Comparison of ENCODE assay signal across 24 cellular contexts in genomic region chr4:118249890-118250289, GRCh38.
"Had no signal": no experiment of that assay in that cellular context is flagged by ENCODE, and none has a peak within 500 bp of the region (broad histone marks: within the 10 kb centered on the region; RNA-seq: fewer than 3 reads in every experiment).

No MANE protein-coding gene starts in this region.

- ATAC-seq: effector memory CD8-positive, alpha-beta T cell; esophagus mucosa; foreskin keratinocyte; gastrocnemius medialis; gastroesophageal sphincter; heart left ventricle; heart right ventricle had no signal

- H3K9me3 ChIP-seq: colonic mucosa, esophagus muscularis mucosa, esophagus squamous epithelium, gastrocnemius medialis, gastroesophageal sphincter had no signal

- H3K36me3 ChIP-seq: colonic mucosa, esophagus muscularis mucosa, esophagus squamous epithelium, gastrocnemius medialis, gastroesophageal sphincter, heart left ventricle, heart right ventricle had no signal

- H3K27me3 ChIP-seq: colonic mucosa, dorsolateral prefrontal cortex, esophagus muscularis mucosa, esophagus squamous epithelium, foreskin keratinocyte, gastrocnemius medialis, gastroesophageal sphincter, heart left ventricle had no signal

- DNase-seq: colonic mucosa; cortex of kidney; dermis blood vessel endothelial cell; dorsolateral prefrontal cortex; effector CD4-positive, alpha-beta T cell; effector CD8-positive, alpha-beta T cell; effector memory CD4-positive, alpha-beta T cell; effector memory CD8-positive, alpha-beta T cell; endodermal cell; erythroblast; esophagus squamous epithelium; foreskin fibroblast; foreskin keratinocyte; foreskin melanocyte; gastrocnemius medialis; glutamatergic neuron; head of caudate nucleus; heart left ventricle; heart right ventricle had no signal

- H3K4me1 ChIP-seq: colonic mucosa, esophagus muscularis mucosa, esophagus squamous epithelium, foreskin keratinocyte, gastrocnemius medialis, gastroesophageal sphincter, heart left ventricle, heart right ventricle had no signal

- H3K27ac ChIP-seq: colonic mucosa, coronary artery, dorsolateral prefrontal cortex, epithelial cell of prostate, esophagus muscularis mucosa, esophagus squamous epithelium, foreskin keratinocyte, gastrocnemius medialis, gastroesophageal sphincter, heart left ventricle, heart right ventricle had no signal

- H3K4me3 ChIP-seq: colonic mucosa, coronary artery, dorsolateral prefrontal cortex, esophagus muscularis mucosa, esophagus squamous epithelium, gastrocnemius medialis, gastroesophageal sphincter, heart left ventricle, heart right ventricle had no signal
